In the genomic region with DNA sequence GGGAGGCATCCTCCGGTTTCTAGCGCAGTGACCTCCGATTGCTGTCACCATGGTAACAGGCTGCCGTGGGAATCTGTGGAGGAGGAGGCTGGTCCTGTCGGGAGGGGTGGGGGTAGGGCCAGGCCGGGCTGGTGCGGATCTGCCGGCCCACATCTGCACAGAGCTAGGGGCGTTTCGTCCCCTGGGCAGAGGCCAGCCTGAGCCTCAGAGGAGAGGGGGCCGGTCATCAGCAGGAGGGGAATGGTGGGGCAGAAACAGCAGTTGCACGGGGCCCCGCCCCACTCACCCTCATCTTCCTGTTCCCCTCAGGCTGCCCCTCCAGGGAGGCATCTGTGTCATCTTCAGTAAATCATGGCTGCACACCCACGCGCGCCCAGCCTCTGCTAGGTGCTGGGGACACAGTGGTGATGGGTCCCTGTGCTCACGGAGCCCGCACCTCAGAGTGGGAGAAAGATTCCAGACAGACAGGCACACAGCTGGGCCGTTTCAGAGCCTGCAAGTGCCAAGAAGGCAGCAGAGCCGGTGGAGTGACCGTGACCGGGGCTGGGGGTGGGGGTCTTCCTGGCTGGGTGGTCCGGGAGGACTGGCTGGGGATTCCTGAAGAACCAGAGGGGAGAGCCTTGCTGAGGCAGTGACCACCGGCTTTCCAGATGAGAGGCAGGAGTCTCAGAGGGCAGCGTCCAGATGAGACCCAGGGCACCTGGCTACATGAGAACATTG, we compare ENCODE assay signal across 10 cellular contexts.
DNase-seq lines count a peak whose midpoint lies in the region; ATAC-seq and TF ChIP-seq lines count a peak whose summit lies in the region.
"Had no signal": no experiment of that assay in that cellular context is flagged by ENCODE, and none has a peak within 500 bp of the region (broad histone marks: within the 10 kb centered on the region; RNA-seq: fewer than 3 reads in every experiment).

No MANE protein-coding gene starts in this region.

- H3K9me3 Mint-ChIP-seq in activated CD8-positive, alpha-beta T cell treated with anti-CD3 and anti-CD28 coated beads for 36 hours = no peaks in the 10 kb centered on the region
- H3K9me3 Mint-ChIP-seq in activated CD8-positive, alpha-beta T cell treated with anti-CD3 and anti-CD28 coated beads, Interleukin-2, amount 10 ng/mL, durations not matched to agents 7 days and 5 days (ENCODE audit: insufficient read depth) = no peaks in the 10 kb centered on the region
- no peaks in the 10 kb centered on the region for H3K9me3 Mint-ChIP-seq in activated naive CD4-positive, alpha-beta T cell treated with anti-CD3 and anti-CD28 coated beads, Interleukin-2, amount 50 U/mL, for 24 hours
- no peaks in the 10 kb centered on the region for H3K9me3 Mint-ChIP-seq in naive thymus-derived CD8-positive, alpha-beta T cell
- H3K9me3 Mint-ChIP-seq in stimulated activated naive CD8-positive, alpha-beta T cell treated with anti-CD3 and anti-CD28 coated beads, Interleukin-15, amount 100 ng/mL, for 72 hours = no peaks in the 10 kb centered on the region

- POLR2A ChIA-PET in activated CD8-positive, alpha-beta T cell treated with anti-CD3 and anti-CD28 coated beads for 36 hours (lab: Charles Lee) = no interaction called here
- POLR2A ChIA-PET in activated CD8-positive, alpha-beta T cell treated with anti-CD3 and anti-CD28 coated beads, Interleukin-2, amount 10 ng/mL, durations not matched to agents 7 days and 5 days (lab: Charles Lee) = no interaction called here
- POLR2A ChIA-PET in naive thymus-derived CD8-positive, alpha-beta T cell (lab: Charles Lee) = no interaction called here

- no peak overlapping the region for H3K27ac ChIP-seq in Karpas-422 (ENCODE audit: low read length)
- H3K27ac ChIP-seq: left lung, right atrium auricular region had no signal

- H3K4me1 ChIP-seq in Karpas-422 (ENCODE audit: low read length) = no peaks in the 10 kb centered on the region
- H3K4me1 ChIP-seq: left lung, right atrium auricular region had no signal

- H3K36me3 Mint-ChIP-seq in activated CD8-positive, alpha-beta T cell treated with anti-CD3 and anti-CD28 coated beads for 36 hours (ENCODE audit: low read depth) = no peaks in the 10 kb centered on the region
- no peaks in the 10 kb centered on the region for H3K36me3 Mint-ChIP-seq in activated CD8-positive, alpha-beta T cell treated with anti-CD3 and anti-CD28 coated beads, Interleukin-2, amount 10 ng/mL, durations not matched to agents 7 days and 5 days (ENCODE audit: low read depth)
- H3K36me3 Mint-ChIP-seq in activated naive CD4-positive, alpha-beta T cell treated with anti-CD3 and anti-CD28 coated beads, Interleukin-2, amount 50 U/mL, for 24 hours = no peaks in the 10 kb centered on the region
- H3K36me3 Mint-ChIP-seq in naive thymus-derived CD8-positive, alpha-beta T cell = peaks cover 0 to 2% (median 0%) of the 10 kb centered on the region in 3 donors

- CTCF ChIA-PET in activated CD8-positive, alpha-beta T cell treated with anti-CD3 and anti-CD28 coated beads for 36 hours (lab: Charles Lee) = no interaction called here
- CTCF ChIA-PET in activated CD8-positive, alpha-beta T cell treated with anti-CD3 and anti-CD28 coated beads, Interleukin-2, amount 10 ng/mL, durations not matched to agents 7 days and 5 days (lab: Charles Lee) = no interaction called here

- no peak overlapping the region for H3K4me2 ChIP-seq in Karpas-422 (ENCODE audit: low read depth, low read length, poor library complexity, severe bottlenecking)

- peak overlapping the region; percentile 24 for H3K4me3 Mint-ChIP-seq in activated CD8-positive, alpha-beta T cell treated with anti-CD3 and anti-CD28 coated beads for 36 hours
- no peak overlapping the region for H3K4me3 Mint-ChIP-seq in activated CD8-positive, alpha-beta T cell treated with anti-CD3 and anti-CD28 coated beads, Interleukin-2, amount 10 ng/mL, durations not matched to agents 7 days and 5 days
- H3K4me3 Mint-ChIP-seq in activated naive CD4-positive, alpha-beta T cell treated with anti-CD3 and anti-CD28 coated beads, Interleukin-2, amount 50 U/mL, for 24 hours = peak overlapping the region; percentile 16
- H3K4me3 Mint-ChIP-seq in naive thymus-derived CD8-positive, alpha-beta T cell = peak overlapping the region in 5 of 10 donors; percentile 12 to 55 (median 18)
- peak overlapping the region in 1 of 2 donors; percentile 50 for H3K4me3 Mint-ChIP-seq in stimulated activated naive CD8-positive, alpha-beta T cell treated with anti-CD3 and anti-CD28 coated beads, Interleukin-15, amount 100 ng/mL, for 72 hours

- H3K27ac Mint-ChIP-seq in activated CD8-positive, alpha-beta T cell treated with anti-CD3 and anti-CD28 coated beads for 36 hours = no peak overlapping the region
- no peak overlapping the region for H3K27ac Mint-ChIP-seq in activated CD8-positive, alpha-beta T cell treated with anti-CD3 and anti-CD28 coated beads, Interleukin-2, amount 10 ng/mL, durations not matched to agents 7 days and 5 days
- H3K27ac Mint-ChIP-seq in activated naive CD4-positive, alpha-beta T cell treated with anti-CD3 and anti-CD28 coated beads, Interleukin-2, amount 50 U/mL, for 24 hours = no peak overlapping the region
- H3K27ac Mint-ChIP-seq in naive thymus-derived CD8-positive, alpha-beta T cell = peak overlapping the region in 2 of 10 donors; percentile 51 to 60
- no peak overlapping the region for H3K27ac Mint-ChIP-seq in stimulated activated naive CD8-positive, alpha-beta T cell treated with anti-CD3 and anti-CD28 coated beads, Interleukin-15, amount 100 ng/mL, for 72 hours

- peaks cover 34% of the 10 kb centered on the region for H3K27me3 Mint-ChIP-seq in activated CD8-positive, alpha-beta T cell treated with anti-CD3 and anti-CD28 coated beads for 36 hours
- H3K27me3 Mint-ChIP-seq in activated CD8-positive, alpha-beta T cell treated with anti-CD3 and anti-CD28 coated beads, Interleukin-2, amount 10 ng/mL, durations not matched to agents 7 days and 5 days (ENCODE audit: low read depth) = peaks cover 43% of the 10 kb centered on the region
- no peaks in the 10 kb centered on the region for H3K27me3 Mint-ChIP-seq in activated naive CD4-positive, alpha-beta T cell treated with anti-CD3 and anti-CD28 coated beads, Interleukin-2, amount 50 U/mL, for 24 hours
- H3K27me3 Mint-ChIP-seq in naive thymus-derived CD8-positive, alpha-beta T cell = peaks cover 11 to 86% (median 33%) of the 10 kb centered on the region in 5 donors
- peaks cover 80% of the 10 kb centered on the region for H3K27me3 Mint-ChIP-seq in stimulated activated naive CD8-positive, alpha-beta T cell treated with anti-CD3 and anti-CD28 coated beads, Interleukin-15, amount 100 ng/mL, for 72 hours

- peak; percentile 81 for ATAC-seq in activated CD8-positive, alpha-beta T cell treated with anti-CD3 and anti-CD28 coated beads for 36 hours
- ATAC-seq in activated CD8-positive, alpha-beta T cell treated with anti-CD3 and anti-CD28 coated beads, Interleukin-2, amount 10 ng/mL, durations not matched to agents 7 days and 5 days = no peak
- peak; percentile 28 to 38 for ATAC-seq in naive thymus-derived CD8-positive, alpha-beta T cell
- ATAC-seq in stimulated activated naive CD8-positive, alpha-beta T cell treated with anti-CD3 and anti-CD28 coated beads, Interleukin-15, amount 100 ng/mL, for 72 hours = peak; percentile 24
- ATAC-seq: left lung had no signal

- no peaks in the 10 kb centered on the region for H3K79me2 ChIP-seq in Karpas-422 (ENCODE audit: low read length)

- H3K9me3 ChIP-seq in Karpas-422 (ENCODE audit: low read length) = no peaks in the 10 kb centered on the region
- H3K9me3 ChIP-seq: left lung, right atrium auricular region had no signal

- H3K27me3 ChIP-seq in Karpas-422 (ENCODE audit: low read length) = no peaks in the 10 kb centered on the region
- H3K27me3 ChIP-seq: right atrium auricular region had no signal

- H3K9me2 ChIP-seq in Karpas-422 (replicated peaks; ENCODE audit: insufficient read depth, low read length) = no peaks in the 10 kb centered on the region

- peak; percentile 77 for DNase-seq in activated CD8-positive, alpha-beta T cell treated with anti-CD3 and anti-CD28 coated beads for 36 hours
- no peak for DNase-seq in activated CD8-positive, alpha-beta T cell treated with anti-CD3 and anti-CD28 coated beads, Interleukin-2, amount 10 ng/mL, durations not matched to agents 7 days and 5 days
- DNase-seq in naive thymus-derived CD8-positive, alpha-beta T cell = no peak
- DNase-seq in stimulated activated naive CD8-positive, alpha-beta T cell treated with anti-CD3 and anti-CD28 coated beads, Interleukin-15, amount 100 ng/mL, for 72 hours = no peak
- no peak for DNase-seq in effector CD4-positive, alpha-beta T cell
- DNase-seq in globus pallidus (ENCODE audit: low spot score) = no peak
- DNase-seq in Karpas-422 = no peak

- H4K20me1 ChIP-seq in Karpas-422 (ENCODE audit: insufficient read depth, low read depth, low read length) = peaks cover 3% of the 10 kb centered on the region; the same call in 1 of the 2 replicates

- H3K36me3 ChIP-seq in Karpas-422 (ENCODE audit: insufficient read depth, low read length) = no peaks in the 10 kb centered on the region
- H3K36me3 ChIP-seq: left lung, right atrium auricular region had no signal

- peaks cover 6% of the 10 kb centered on the region for H3K4me1 Mint-ChIP-seq in activated CD8-positive, alpha-beta T cell treated with anti-CD3 and anti-CD28 coated beads for 36 hours (ENCODE audit: low read depth)
- peaks cover 2% of the 10 kb centered on the region for H3K4me1 Mint-ChIP-seq in activated CD8-positive, alpha-beta T cell treated with anti-CD3 and anti-CD28 coated beads, Interleukin-2, amount 10 ng/mL, durations not matched to agents 7 days and 5 days (ENCODE audit: low read depth)
- no peaks in the 10 kb centered on the region for H3K4me1 Mint-ChIP-seq in activated naive CD4-positive, alpha-beta T cell treated with anti-CD3 and anti-CD28 coated beads, Interleukin-2, amount 50 U/mL, for 24 hours
- H3K4me1 Mint-ChIP-seq in naive thymus-derived CD8-positive, alpha-beta T cell = peaks cover 5 to 14% (median 7%) of the 10 kb centered on the region in 4 donors
- H3K4me1 Mint-ChIP-seq in stimulated activated naive CD8-positive, alpha-beta T cell treated with anti-CD3 and anti-CD28 coated beads, Interleukin-15, amount 100 ng/mL, for 72 hours = peaks cover 13% of the 10 kb centered on the region

- H2AFZ ChIP-seq in Karpas-422 (ENCODE audit: low read length) = no peak overlapping the region

- H3K4me3 ChIP-seq in Karpas-422 (ENCODE audit: low read length) = no peak overlapping the region
- H3K4me3 ChIP-seq: left lung, right atrium auricular region had no signal

- no peak overlapping the region for H3K9ac ChIP-seq in Karpas-422 (ENCODE audit: low read length)

- intact Hi-C loops in activated CD8-positive, alpha-beta T cell treated with anti-CD3 and anti-CD28 coated beads for 36 hours (cut with micrococcal nuclease) = no loop called here

- no peak for TF ChIP-seq CTCF in activated CD8-positive, alpha-beta T cell treated with anti-CD3 and anti-CD28 coated beads for 36 hours (IDR thresholded peaks at IDR 0.05)
